In genomic region chr7:98870807-98871491, GRCh38 we compare ENCODE assay signal across 1 cellular context.
TF ChIP-seq lines count a peak whose summit lies in the region.

No MANE protein-coding gene starts in this region.

TF ChIP-seq in GM23338, 12 proteins besides CTCF, POLR2A, EP300 and RAD21 (continued from another document):
- no peak for TF ChIP-seq ZNF462 (CRISPR knock-in tag; IDR thresholded peaks at IDR 0.05)
- TF ChIP-seq EZH2 (IDR thresholded peaks at IDR 0.05; ENCODE audit: low read depth, unreplicated experiment): no peak
- TF ChIP-seq CREB1 (CRISPR knock-in tag; IDR thresholded peaks at IDR 0.05; ENCODE audit: low read depth): no peak
- TF ChIP-seq REST (IDR thresholded peaks at IDR 0.05; ENCODE audit: unreplicated experiment): no peak
- TF ChIP-seq JUNB (IDR thresholded peaks at IDR 0.05; ENCODE audit: unreplicated experiment): no peak
- TF ChIP-seq NANOG (IDR thresholded peaks at IDR 0.05; ENCODE audit: borderline replicate concordance): no peak
- TF ChIP-seq STAT1 (IDR thresholded peaks at IDR 0.05; ENCODE audit: unreplicated experiment): no peak
